In the genomic region with DNA sequence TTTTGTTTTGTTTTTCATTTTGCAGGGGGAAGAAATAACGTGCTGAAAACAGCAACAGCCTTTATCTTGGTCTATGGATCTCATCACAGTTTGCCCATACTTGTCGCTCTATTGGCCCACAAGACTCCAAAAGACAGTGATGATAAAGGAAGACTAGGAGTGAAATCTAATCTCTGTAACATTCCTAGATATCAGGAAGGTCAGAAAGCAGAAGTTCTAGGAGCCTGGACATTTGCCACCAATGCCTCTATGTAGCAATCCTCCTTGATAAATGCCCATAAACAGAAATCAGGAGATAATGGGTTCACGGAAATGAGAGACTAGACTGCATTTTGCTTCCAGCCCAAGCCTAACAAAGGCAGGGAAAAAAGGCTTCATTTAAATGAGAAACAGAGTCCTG, we compare ENCODE assay signal across 29 cellular contexts.
"Had no signal": no experiment of that assay in that cellular context is flagged by ENCODE, and none has a peak within 500 bp of the region (broad histone marks: within the 10 kb centered on the region; RNA-seq: fewer than 3 reads in every experiment).

No MANE protein-coding gene starts in this region.

- H3K27me3 ChIP-seq: breast epithelium, neural progenitor cell, tibial nerve had no signal

- H3K4me1 Mint-ChIP-seq: activated CD4-positive, alpha-beta T cell treated with anti-CD3 and anti-CD28 coated beads for 36 hours; central memory CD8-positive, alpha-beta T cell; stimulated activated naive CD8-positive, alpha-beta T cell treated with anti-CD3 and anti-CD28 coated beads, Interleukin-15, amount 100 ng/mL, for 72 hours had no signal

- H3K36me3 ChIP-seq: breast epithelium, neural progenitor cell, tibial nerve had no signal

- H3K9me3 Mint-ChIP-seq: activated T-cell treated with anti-CD3 and anti-CD28 coated beads, Interleukin-2, amount 50 U/mL, for 4 hours; activated T-helper 2 cell treated with anti-CD3 and anti-CD28 coated beads, Interferon-gamma antibody, Interleukin-2, Interleukin-4, amounts not matched to agents 10 μg/mL and 5 μg/mL and 100 μg/mL, durations not matched to agents 14 hours and 24 hours and 36 hours; central memory CD8-positive, alpha-beta T cell; neural progenitor cell; stimulated activated naive CD8-positive, alpha-beta T cell treated with anti-CD3 and anti-CD28 coated beads, Interleukin-15, amount 100 ng/mL, for 72 hours; T-helper 2 cell treated with Interferon-gamma antibody and Interleukin-4, amounts not matched to agents 5 μg/mL and 100 μg/mL, for 36 hours; WTC11 had no signal

- H3K4me1 ChIP-seq: breast epithelium had no signal

- FAIRE-seq: colon, endothelial cell of umbilical vein, frontal cortex had no signal

- H3K27ac ChIP-seq: breast epithelium, neural progenitor cell, tibial nerve had no signal

- H3K9me3 ChIP-seq: breast epithelium, mucosa of descending colon, tibial nerve had no signal

- H3K9ac ChIP-seq: neural progenitor cell had no signal

- DNase-seq: activated CD4-positive, alpha-beta T cell treated with anti-CD3 and anti-CD28 coated beads for 36 hours; activated CD4-positive, alpha-beta T cell treated with anti-CD3 and anti-CD28 coated beads, Interleukin-2, amount 50 U/mL, for 48 hours; activated CD8-positive, alpha-beta memory T cell treated with anti-CD3 and anti-CD28 coated beads, Interleukin-2, amount 50 U/mL, for 48 hours; activated naive CD4-positive, alpha-beta T cell; activated T-cell treated with anti-CD3 and anti-CD28 coated beads, Interleukin-2, amount 50 U/mL, for 4 hours; amniotic stem cell; effector memory CD4-positive, alpha-beta T cell; glutamatergic neuron; hippocampal formation; kidney glomerular epithelial cell; left ventricle myocardium superior; mammary epithelial cell; mucosa of descending colon; retina; stimulated activated CD4-positive, alpha-beta T cell treated with anti-CD3 and anti-CD28 coated beads, Interleukin-4, amount 100 ng/mL, for 24 hours; stimulated activated naive CD8-positive, alpha-beta T cell treated with anti-CD3 and anti-CD28 coated beads, Interleukin-15, amount 100 ng/mL, for 72 hours had no signal

- H3K27ac Mint-ChIP-seq: activated CD4-positive, alpha-beta T cell treated with anti-CD3 and anti-CD28 coated beads for 36 hours; activated naive CD8-positive, alpha-beta T cell; activated T-helper 2 cell treated with anti-CD3 and anti-CD28 coated beads, Interferon-gamma antibody, Interleukin-2, Interleukin-4, amounts not matched to agents 10 μg/mL and 5 μg/mL and 100 μg/mL, durations not matched to agents 14 hours and 24 hours and 36 hours; neural progenitor cell; progenitor cell of endocrine pancreas; stimulated activated naive CD8-positive, alpha-beta T cell treated with anti-CD3 and anti-CD28 coated beads, Interleukin-15, amount 100 ng/mL, for 72 hours; T-helper 2 cell treated with Interferon-gamma antibody and Interleukin-4, amounts not matched to agents 5 μg/mL and 100 μg/mL, for 36 hours; WTC11 had no signal

- H3K27me3 Mint-ChIP-seq: activated CD4-positive, alpha-beta T cell treated with anti-CD3 and anti-CD28 coated beads for 36 hours; activated naive CD8-positive, alpha-beta T cell; central memory CD8-positive, alpha-beta T cell; progenitor cell of endocrine pancreas; stimulated activated naive CD8-positive, alpha-beta T cell treated with anti-CD3 and anti-CD28 coated beads, Interleukin-15, amount 100 ng/mL, for 72 hours had no signal

- ATAC-seq: activated CD4-positive, alpha-beta T cell treated with anti-CD3 and anti-CD28 coated beads for 36 hours; activated T-cell treated with anti-CD3 and anti-CD28 coated beads, Interleukin-2, amount 50 U/mL, for 4 hours; esophagus mucosa; left ventricle myocardium superior; mucosa of descending colon; stimulated activated naive CD8-positive, alpha-beta T cell treated with anti-CD3 and anti-CD28 coated beads, Interleukin-15, amount 100 ng/mL, for 72 hours; WTC11 had no signal

- H3K4me2 ChIP-seq: neural progenitor cell had no signal

- H2AFZ ChIP-seq: neural progenitor cell had no signal

- H3K4me3 ChIP-seq: breast epithelium, mucosa of descending colon, neural progenitor cell, tibial nerve had no signal

- H3K36me3 Mint-ChIP-seq: WTC11 had no signal

- H3K4me3 Mint-ChIP-seq: activated CD4-positive, alpha-beta T cell treated with anti-CD3 and anti-CD28 coated beads for 36 hours; activated naive CD8-positive, alpha-beta T cell; activated T-cell treated with anti-CD3 and anti-CD28 coated beads, Interleukin-2, amount 50 U/mL, for 4 hours; central memory CD8-positive, alpha-beta T cell; neural progenitor cell; stimulated activated naive CD8-positive, alpha-beta T cell treated with anti-CD3 and anti-CD28 coated beads, Interleukin-15, amount 100 ng/mL, for 72 hours; T-helper 2 cell treated with Interferon-gamma antibody and Interleukin-4, amounts not matched to agents 5 μg/mL and 100 μg/mL, for 36 hours; WTC11 had no signal
